1 cellular context compared by ENCODE assay signal in the genomic region with DNA sequence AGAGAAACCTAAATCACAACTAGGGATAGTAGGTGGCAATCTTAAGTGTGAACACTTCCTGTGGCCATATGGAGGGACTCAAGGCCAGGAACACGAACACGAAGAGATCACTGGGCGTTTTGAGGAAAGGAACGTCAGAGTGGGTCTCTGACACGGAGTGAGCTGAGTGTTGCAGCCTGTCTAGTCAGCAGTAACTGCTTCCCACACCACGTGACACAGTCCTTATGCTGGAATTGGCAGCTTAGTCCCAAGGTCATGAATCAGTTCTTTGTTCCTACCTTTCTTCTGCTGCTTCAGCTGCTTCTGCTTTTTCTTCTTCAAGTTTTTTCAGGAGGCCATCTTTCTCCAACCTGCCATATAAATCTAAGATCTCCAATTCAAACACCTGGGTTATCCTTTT.
A peak's percentile ranks its signal among the peaks of the same experiment; 100 is the strongest.
TF ChIP-seq lines count a peak whose summit lies in the region.

No MANE protein-coding gene starts in this region.

TF ChIP-seq in HepG2, 621 proteins besides CTCF, POLR2A, EP300 and RAD21:
- no peak for TF ChIP-seq MAX (IDR thresholded peaks at IDR 0.05)
- TF ChIP-seq PLRG1 (conservative IDR thresholded peaks at IDR 0.05) = no peak
- TF ChIP-seq NRL (CRISPR knock-in tag; IDR thresholded peaks at IDR 0.05; ENCODE audit: borderline replicate concordance) = no peak
- no peak for TF ChIP-seq WIZ (CRISPR knock-in tag; IDR thresholded peaks at IDR 0.05)
- no peak for TF ChIP-seq STAT6 (CRISPR knock-in tag; IDR thresholded peaks at IDR 0.05; ENCODE audit: borderline replicate concordance)
- TF ChIP-seq MAFK (conservative IDR thresholded peaks at IDR 0.05 in 1 of 2, IDR thresholded peaks at IDR 0.05 in 1 of 2; ENCODE audit: low read length in 2 of 2) = peak in 1 of 2 experiments; percentile 28; a peak in 2 of 4 replicates
- TF ChIP-seq, protein P1, sequence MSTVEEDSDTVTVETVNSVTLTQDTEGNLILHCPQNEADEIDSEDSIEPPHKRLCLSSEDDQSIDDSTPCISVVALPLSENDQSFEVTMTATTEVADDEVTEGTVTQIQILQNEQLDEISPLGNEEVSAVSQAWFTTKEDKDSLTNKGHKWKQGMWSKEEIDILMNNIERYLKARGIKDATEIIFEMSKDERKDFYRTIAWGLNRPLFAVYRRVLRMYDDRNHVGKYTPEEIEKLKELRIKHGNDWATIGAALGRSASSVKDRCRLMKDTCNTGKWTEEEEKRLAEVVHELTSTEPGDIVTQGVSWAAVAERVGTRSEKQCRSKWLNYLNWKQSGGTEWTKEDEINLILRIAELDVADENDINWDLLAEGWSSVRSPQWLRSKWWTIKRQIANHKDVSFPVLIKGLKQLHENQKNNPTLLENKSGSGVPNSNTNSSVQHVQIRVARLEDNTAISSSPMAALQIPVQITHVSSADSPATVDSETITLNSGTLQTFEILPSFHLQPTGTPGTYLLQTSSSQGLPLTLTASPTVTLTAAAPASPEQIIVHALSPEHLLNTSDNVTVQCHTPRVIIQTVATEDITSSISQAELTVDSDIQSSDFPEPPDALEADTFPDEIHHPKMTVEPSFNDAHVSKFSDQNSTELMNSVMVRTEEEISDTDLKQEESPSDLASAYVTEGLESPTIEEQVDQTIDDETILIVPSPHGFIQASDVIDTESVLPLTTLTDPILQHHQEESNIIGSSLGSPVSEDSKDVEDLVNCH (CRISPR knock-in tag; IDR thresholded peaks at IDR 0.05) = no peak
- TF ChIP-seq, protein P2, sequence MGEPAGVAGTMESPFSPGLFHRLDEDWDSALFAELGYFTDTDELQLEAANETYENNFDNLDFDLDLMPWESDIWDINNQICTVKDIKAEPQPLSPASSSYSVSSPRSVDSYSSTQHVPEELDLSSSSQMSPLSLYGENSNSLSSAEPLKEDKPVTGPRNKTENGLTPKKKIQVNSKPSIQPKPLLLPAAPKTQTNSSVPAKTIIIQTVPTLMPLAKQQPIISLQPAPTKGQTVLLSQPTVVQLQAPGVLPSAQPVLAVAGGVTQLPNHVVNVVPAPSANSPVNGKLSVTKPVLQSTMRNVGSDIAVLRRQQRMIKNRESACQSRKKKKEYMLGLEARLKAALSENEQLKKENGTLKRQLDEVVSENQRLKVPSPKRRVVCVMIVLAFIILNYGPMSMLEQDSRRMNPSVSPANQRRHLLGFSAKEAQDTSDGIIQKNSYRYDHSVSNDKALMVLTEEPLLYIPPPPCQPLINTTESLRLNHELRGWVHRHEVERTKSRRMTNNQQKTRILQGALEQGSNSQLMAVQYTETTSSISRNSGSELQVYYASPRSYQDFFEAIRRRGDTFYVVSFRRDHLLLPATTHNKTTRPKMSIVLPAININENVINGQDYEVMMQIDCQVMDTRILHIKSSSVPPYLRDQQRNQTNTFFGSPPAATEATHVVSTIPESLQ (CRISPR knock-in tag; conservative IDR thresholded peaks at IDR 0.05) = no peak
- TF ChIP-seq RXRB (CRISPR knock-in tag; IDR thresholded peaks at IDR 0.05; ENCODE audit: borderline replicate concordance) = no peak
- TF ChIP-seq MAFF (IDR thresholded peaks at IDR 0.05; ENCODE audit: low read depth, low read length) = 0 out of 2 replicates have a peak, but pooled peaks have one; percentile 11
- no peak for TF ChIP-seq MLLT10 (CRISPR knock-in tag; IDR thresholded peaks at IDR 0.05)
